Comparison of ENCODE assay signal across 1 cellular context in genomic region chr13:33101835-33102234, GRCh38.
A peak's percentile ranks its signal among the peaks of the same experiment; 100 is the strongest.
TF ChIP-seq lines count a peak whose summit lies in the region.

No MANE protein-coding gene starts in this region.

TF ChIP-seq in HepG2, 621 proteins besides CTCF, POLR2A, EP300 and RAD21 (continued from another document and continues in another):
- TF ChIP-seq FOXP4 (CRISPR knock-in tag; IDR thresholded peaks at IDR 0.05) (peak; percentile 55), ZC3H4 (CRISPR knock-in tag; IDR thresholded peaks at IDR 0.05; ENCODE audit: borderline replicate concordance) (no peak), KDM6A (CRISPR knock-in tag; IDR thresholded peaks at IDR 0.05; ENCODE audit: low read depth) (no peak), ZNF234 (CRISPR knock-in tag; conservative IDR thresholded peaks at IDR 0.05) (no peak), SRF (IDR thresholded peaks at IDR 0.05; ENCODE audit: low read depth, low read length) (no peak), RAD51 (IDR thresholded peaks at IDR 0.05; ENCODE audit: borderline replicate concordance) (no peak), ZNF704 (CRISPR knock-in tag; IDR thresholded peaks at IDR 0.05; ENCODE audit: borderline replicate concordance) (no peak), NFE2L2 (IDR thresholded peaks at IDR 0.05; ENCODE audit: low read length) (peak; percentile 61; the same call in 1 of the 2 replicates), FOXA3 (CRISPR knock-in tag; IDR thresholded peaks at IDR 0.05) (peak; percentile 75), ZNF510 (CRISPR knock-in tag; IDR thresholded peaks at IDR 0.05; ENCODE audit: low read depth) (no peak), ATF7 (IDR thresholded peaks at IDR 0.05) (no peak), ATF7 (CRISPR knock-in tag; IDR thresholded peaks at IDR 0.05) (no peak), RXRB (CRISPR knock-in tag; IDR thresholded peaks at IDR 0.05; ENCODE audit: borderline replicate concordance) (0 out of 2 replicates have a peak, but pooled peaks have one; percentile 17), PREB (CRISPR knock-in tag; IDR thresholded peaks at IDR 0.05) (no peak), IKZF1 (IDR thresholded peaks at IDR 0.05) (no peak), GTF3A (CRISPR knock-in tag; conservative IDR thresholded peaks at IDR 0.05) (no peak), NR2F6 (IDR thresholded peaks at IDR 0.05) (peak; percentile 50; the same call in 1 of the 2 replicates), NR2F6 (CRISPR knock-in tag; IDR thresholded peaks at IDR 0.05) (peak; percentile 72), MXD4 (CRISPR knock-in tag; IDR thresholded peaks at IDR 0.05) (no peak), FOXK1 (CRISPR knock-in tag; IDR thresholded peaks at IDR 0.05; ENCODE audit: borderline replicate concordance, low read depth) (0 out of 2 replicates have a peak, but pooled peaks have one; percentile 23), IRF1 (CRISPR knock-in tag; IDR thresholded peaks at IDR 0.05; ENCODE audit: low read depth) (no peak), ZNF235 (CRISPR knock-in tag; IDR thresholded peaks at IDR 0.05; ENCODE audit: borderline replicate concordance) (no peak), NR2F1 (CRISPR knock-in tag; IDR thresholded peaks at IDR 0.05) (peak; percentile 19 to 46; a peak in 2 of 4 replicates), FOXA1 (IDR thresholded peaks at IDR 0.05) (no peak), FOXA1 (CRISPR knock-in tag; IDR thresholded peaks at IDR 0.05) (peak; percentile 83), ZNF607 (CRISPR knock-in tag; IDR thresholded peaks at IDR 0.05; ENCODE audit: borderline replicate concordance) (no peak), FOXO1 (CRISPR knock-in tag; IDR thresholded peaks at IDR 0.05) (peak; percentile 53; the same call in 1 of the 2 replicates), NRL (CRISPR knock-in tag; IDR thresholded peaks at IDR 0.05; ENCODE audit: borderline replicate concordance) (no peak), ZBTB1 (CRISPR knock-in tag; IDR thresholded peaks at IDR 0.05; ENCODE audit: borderline replicate concordance) (no peak), ZFP37 (CRISPR knock-in tag; IDR thresholded peaks at IDR 0.05; ENCODE audit: borderline replicate concordance) (no peak), CEBPG (CRISPR knock-in tag; IDR thresholded peaks at IDR 0.05) (peak; percentile 43; the same call in 1 of the 2 replicates), ZNF83 (CRISPR knock-in tag; IDR thresholded peaks at IDR 0.05; ENCODE audit: borderline replicate concordance) (no peak), BHLHE40 (IDR thresholded peaks at IDR 0.05; ENCODE audit: low read length) (no peak), MNT (IDR thresholded peaks at IDR 0.05) (no peak), ATF2 (CRISPR knock-in tag; IDR thresholded peaks at IDR 0.05) (peak; percentile 60; the same call in 1 of the 2 replicates), IRF2 (CRISPR knock-in tag; IDR thresholded peaks at IDR 0.05) (peak; percentile 66), CCAR2 (optimal IDR thresholded peaks at IDR 0.05; ENCODE audit: low read depth, low read length) (no peak), ATM (IDR thresholded peaks at IDR 0.05; ENCODE audit: borderline replicate concordance) (no peak)
- TF ChIP-seq, protein P1, sequence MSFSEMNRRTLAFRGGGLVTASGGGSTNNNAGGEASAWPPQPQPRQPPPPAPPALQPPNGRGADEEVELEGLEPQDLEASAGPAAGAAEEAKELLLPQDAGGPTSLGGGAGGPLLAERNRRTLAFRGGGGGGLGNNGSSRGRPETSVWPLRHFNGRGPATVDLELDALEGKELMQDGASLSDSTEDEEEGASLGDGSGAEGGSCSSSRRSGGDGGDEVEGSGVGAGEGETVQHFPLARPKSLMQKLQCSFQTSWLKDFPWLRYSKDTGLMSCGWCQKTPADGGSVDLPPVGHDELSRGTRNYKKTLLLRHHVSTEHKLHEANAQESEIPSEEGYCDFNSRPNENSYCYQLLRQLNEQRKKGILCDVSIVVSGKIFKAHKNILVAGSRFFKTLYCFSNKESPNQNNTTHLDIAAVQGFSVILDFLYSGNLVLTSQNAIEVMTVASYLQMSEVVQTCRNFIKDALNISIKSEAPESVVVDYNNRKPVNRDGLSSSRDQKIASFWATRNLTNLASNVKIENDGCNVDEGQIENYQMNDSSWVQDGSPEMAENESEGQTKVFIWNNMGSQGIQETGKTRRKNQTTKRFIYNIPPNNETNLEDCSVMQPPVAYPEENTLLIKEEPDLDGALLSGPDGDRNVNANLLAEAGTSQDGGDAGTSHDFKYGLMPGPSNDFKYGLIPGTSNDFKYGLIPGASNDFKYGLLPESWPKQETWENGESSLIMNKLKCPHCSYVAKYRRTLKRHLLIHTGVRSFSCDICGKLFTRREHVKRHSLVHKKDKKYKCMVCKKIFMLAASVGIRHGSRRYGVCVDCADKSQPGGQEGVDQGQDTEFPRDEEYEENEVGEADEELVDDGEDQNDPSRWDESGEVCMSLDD (CRISPR knock-in tag; IDR thresholded peaks at IDR 0.05; ENCODE audit: borderline replicate concordance) = no peak
- TF ChIP-seq, protein P2, sequence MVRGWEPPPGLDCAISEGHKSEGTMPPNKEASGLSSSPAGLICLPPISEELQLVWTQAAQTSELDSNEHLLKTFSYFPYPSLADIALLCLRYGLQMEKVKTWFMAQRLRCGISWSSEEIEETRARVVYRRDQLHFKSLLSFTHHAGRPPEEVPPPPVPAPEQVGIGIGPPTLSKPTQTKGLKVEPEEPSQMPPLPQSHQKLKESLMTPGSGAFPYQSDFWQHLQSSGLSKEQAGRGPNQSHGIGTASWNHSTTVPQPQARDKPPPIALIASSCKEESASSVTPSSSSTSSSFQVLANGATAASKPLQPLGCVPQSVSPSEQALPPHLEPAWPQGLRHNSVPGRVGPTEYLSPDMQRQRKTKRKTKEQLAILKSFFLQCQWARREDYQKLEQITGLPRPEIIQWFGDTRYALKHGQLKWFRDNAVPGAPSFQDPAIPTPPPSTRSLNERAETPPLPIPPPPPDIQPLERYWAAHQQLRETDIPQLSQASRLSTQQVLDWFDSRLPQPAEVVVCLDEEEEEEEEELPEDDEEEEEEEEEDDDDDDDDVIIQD (CRISPR knock-in tag; IDR thresholded peaks at IDR 0.05; ENCODE audit: low read depth) = 0 out of 2 replicates have a peak, but pooled peaks have one; percentile 50
- TF ChIP-seq, protein P3, sequence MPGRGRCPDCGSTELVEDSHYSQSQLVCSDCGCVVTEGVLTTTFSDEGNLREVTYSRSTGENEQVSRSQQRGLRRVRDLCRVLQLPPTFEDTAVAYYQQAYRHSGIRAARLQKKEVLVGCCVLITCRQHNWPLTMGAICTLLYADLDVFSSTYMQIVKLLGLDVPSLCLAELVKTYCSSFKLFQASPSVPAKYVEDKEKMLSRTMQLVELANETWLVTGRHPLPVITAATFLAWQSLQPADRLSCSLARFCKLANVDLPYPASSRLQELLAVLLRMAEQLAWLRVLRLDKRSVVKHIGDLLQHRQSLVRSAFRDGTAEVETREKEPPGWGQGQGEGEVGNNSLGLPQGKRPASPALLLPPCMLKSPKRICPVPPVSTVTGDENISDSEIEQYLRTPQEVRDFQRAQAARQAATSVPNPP (CRISPR knock-in tag; IDR thresholded peaks at IDR 0.05) = no peak
- TF ChIP-seq, protein P4, sequence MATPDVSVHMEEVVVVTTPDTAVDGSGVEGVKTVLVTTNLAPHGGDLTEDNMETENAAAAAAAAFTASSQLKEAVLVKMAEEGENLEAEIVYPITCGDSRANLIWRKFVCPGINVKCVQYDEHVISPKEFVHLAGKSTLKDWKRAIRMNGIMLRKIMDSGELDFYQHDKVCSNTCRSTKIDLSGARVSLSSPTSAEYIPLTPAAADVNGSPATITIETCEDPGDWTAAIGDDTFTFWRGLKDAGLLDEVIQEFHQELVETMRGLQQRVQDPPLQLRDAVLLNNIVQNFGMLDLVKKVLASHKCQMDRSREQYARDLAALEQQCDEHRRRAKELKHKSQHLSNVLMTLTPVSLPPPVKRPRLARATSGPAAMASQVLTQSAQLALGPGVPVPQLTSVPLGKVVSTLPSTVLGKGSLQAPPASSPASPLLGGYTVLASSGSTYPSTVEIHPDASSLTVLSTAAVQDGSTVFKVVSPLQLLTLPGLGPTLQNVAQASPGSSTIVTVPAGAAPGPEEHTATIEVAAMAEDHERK (CRISPR knock-in tag; IDR thresholded peaks at IDR 0.05; ENCODE audit: low read depth) = no peak
- TF ChIP-seq, protein P5, sequence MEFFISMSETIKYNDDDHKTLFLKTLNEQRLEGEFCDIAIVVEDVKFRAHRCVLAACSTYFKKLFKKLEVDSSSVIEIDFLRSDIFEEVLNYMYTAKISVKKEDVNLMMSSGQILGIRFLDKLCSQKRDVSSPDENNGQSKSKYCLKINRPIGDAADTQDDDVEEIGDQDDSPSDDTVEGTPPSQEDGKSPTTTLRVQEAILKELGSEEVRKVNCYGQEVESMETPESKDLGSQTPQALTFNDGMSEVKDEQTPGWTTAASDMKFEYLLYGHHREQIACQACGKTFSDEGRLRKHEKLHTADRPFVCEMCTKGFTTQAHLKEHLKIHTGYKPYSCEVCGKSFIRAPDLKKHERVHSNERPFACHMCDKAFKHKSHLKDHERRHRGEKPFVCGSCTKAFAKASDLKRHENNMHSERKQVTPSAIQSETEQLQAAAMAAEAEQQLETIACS (CRISPR knock-in tag; IDR thresholded peaks at IDR 0.05) = no peak
- TF ChIP-seq, protein P6, sequence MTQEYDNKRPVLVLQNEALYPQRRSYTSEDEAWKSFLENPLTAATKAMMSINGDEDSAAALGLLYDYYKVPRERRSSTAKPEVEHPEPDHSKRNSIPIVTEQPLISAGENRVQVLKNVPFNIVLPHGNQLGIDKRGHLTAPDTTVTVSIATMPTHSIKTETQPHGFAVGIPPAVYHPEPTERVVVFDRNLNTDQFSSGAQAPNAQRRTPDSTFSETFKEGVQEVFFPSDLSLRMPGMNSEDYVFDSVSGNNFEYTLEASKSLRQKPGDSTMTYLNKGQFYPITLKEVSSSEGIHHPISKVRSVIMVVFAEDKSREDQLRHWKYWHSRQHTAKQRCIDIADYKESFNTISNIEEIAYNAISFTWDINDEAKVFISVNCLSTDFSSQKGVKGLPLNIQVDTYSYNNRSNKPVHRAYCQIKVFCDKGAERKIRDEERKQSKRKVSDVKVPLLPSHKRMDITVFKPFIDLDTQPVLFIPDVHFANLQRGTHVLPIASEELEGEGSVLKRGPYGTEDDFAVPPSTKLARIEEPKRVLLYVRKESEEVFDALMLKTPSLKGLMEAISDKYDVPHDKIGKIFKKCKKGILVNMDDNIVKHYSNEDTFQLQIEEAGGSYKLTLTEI (CRISPR knock-in tag; conservative IDR thresholded peaks at IDR 0.05) = no peak
